Comparison of ENCODE assay signal across 8 cellular contexts in genomic region chr17:45490198-45490597, GRCh38. TPM values are rescaled to one million over a fixed set of nuclear protein-coding genes. Genes with fewer than 3 reads are reported as not detected.
DNase-seq lines count a peak whose midpoint lies in the region; ATAC-seq and TF ChIP-seq lines count a peak whose summit lies in the region.
"Not testable (repeated sequence)": the region's sequence is repeated elsewhere in the genome, so short reads cannot be mapped to it uniquely, and the experiment has no call there.

No MANE protein-coding gene starts in this region.

- not testable (repeated sequence) for H3K79me2 ChIP-seq in mesendoderm (ENCODE audit: control insufficient read depth, insufficient read depth, low read length)

- H3K27me3 ChIP-seq in CD8-positive, alpha-beta memory T cell (ENCODE audit: insufficient read depth, low read length, poor library complexity, severe bottlenecking); Panc1 (ENCODE audit: control insufficient read depth, insufficient read depth, low read length); mesendoderm (ENCODE audit: insufficient read depth, low read length, poor library complexity): not testable (repeated sequence)

- H3K4me1 Mint-ChIP-seq in CD8-positive, alpha-beta memory T cell, result peaks cover 23 to 33% (median 24%) of the 10 kb centered on the region in 3 donors

- POLR2A ChIA-PET in CD8-positive, alpha-beta memory T cell (lab: Charles Lee); Panc1 (lab: Charles Lee): not testable (repeated sequence)

- not testable (repeated sequence) for H2BK120ac ChIP-seq in mesendoderm (ENCODE audit: low read depth, low read length)

- not testable (repeated sequence) for H3K36me3 ChIP-seq in CD8-positive, alpha-beta memory T cell (ENCODE audit: insufficient read depth, low read length); Panc1 (ENCODE audit: control insufficient read depth, insufficient read depth, low read length); mesendoderm (ENCODE audit: control insufficient read depth, insufficient read depth, low read length)

- H3K23ac ChIP-seq in mesendoderm (ENCODE audit: low read length), result not testable (repeated sequence)

- H3K9me3 ChIP-seq in CD8-positive, alpha-beta memory T cell (ENCODE audit: low read length); Panc1 (ENCODE audit: control insufficient read depth, insufficient read depth, low read depth, low read length): not testable (repeated sequence)

- intact Hi-C loops in Panc1 (cut with micrococcal nuclease; ENCODE audit: unreplicated experiment), result not testable (repeated sequence)

- not testable (repeated sequence) for H3K79me1 ChIP-seq in mesendoderm (ENCODE audit: low read length)

- not testable (repeated sequence) for H3K4me1 ChIP-seq in CD8-positive, alpha-beta memory T cell (ENCODE audit: insufficient read depth, low read length); Panc1 (ENCODE audit: control insufficient read depth, insufficient read depth, low read length); mesendoderm (ENCODE audit: control insufficient read depth, low read depth, low read length)

- peak overlapping the region; percentile 85 to 99 (median 89) for H3K4me3 Mint-ChIP-seq in CD8-positive, alpha-beta memory T cell

- H4K5ac ChIP-seq in mesendoderm (ENCODE audit: low read length), result not testable (repeated sequence)

- BruUV-seq in Panc1 (replicated peaks; lab: Mats Ljungman, UMichigan), result not testable (repeated sequence)

- H2BK15ac ChIP-seq in mesendoderm (replicated peaks; ENCODE audit: low read depth), result not testable (repeated sequence)

- H3K4me2 ChIP-seq in mesendoderm (ENCODE audit: low read length), result peak overlapping the region; percentile 29

- H3K18ac ChIP-seq in mesendoderm (ENCODE audit: low read length), result not testable (repeated sequence)

- not testable (repeated sequence) for H4K8ac ChIP-seq in mesendoderm (ENCODE audit: low read depth, low read length)

- not testable (repeated sequence) for H2BK5ac ChIP-seq in mesendoderm (ENCODE audit: low read length)

- peak overlapping the region; percentile 61 for H3K9ac ChIP-seq in mesendoderm (ENCODE audit: low read length)

- not testable (repeated sequence) for H2AK5ac ChIP-seq in mesendoderm (ENCODE audit: low read length)

- DNase-seq in CD8-positive, alpha-beta memory T cell, result peak in 4 of 5 donors; percentile 2 to 46 (median 10)
- DNase-seq in Panc1 (ENCODE audit: low read depth, low spot score); mesendoderm: not testable (repeated sequence)
- peak; percentile 11 for DNase-seq in amniotic epithelial cell (ENCODE audit: low read depth)
- peak; percentile 8 for DNase-seq in fibroblast of pulmonary artery (ENCODE audit: low read depth)
- peak; percentile 41 for DNase-seq in stimulated activated CD8-positive, alpha-beta memory T cell treated with anti-CD3 and anti-CD28 coated beads, Interleukin-4, amount 100 ng/mL, for 48 hours

- peak overlapping the region; percentile 45 for H3K4me3 ChIP-seq in CD8-positive, alpha-beta memory T cell (ENCODE audit: low read length)
- H3K4me3 ChIP-seq in Panc1 (ENCODE audit: low read depth in 2 of 2, low read length in 2 of 2) (peak overlapping the region; percentile 48 to 52), fibroblast of pulmonary artery (replicated peaks; ENCODE audit: low read depth, low read length) (peak overlapping the region; percentile 66)
- H3K4me3 ChIP-seq in mesendoderm (ENCODE audit: low read length), result not testable (repeated sequence)

- H3K4ac ChIP-seq in mesendoderm (ENCODE audit: low read depth, low read length), result not testable (repeated sequence)

- not testable (repeated sequence) for H3K27me3 Mint-ChIP-seq in CD8-positive, alpha-beta memory T cell

- peaks cover 0 to 14% (median 0%) of the 10 kb centered on the region in 3 donors for H3K36me3 Mint-ChIP-seq in CD8-positive, alpha-beta memory T cell

- H3K27ac ChIP-seq in CD8-positive, alpha-beta memory T cell (ENCODE audit: low read depth, low read length), result peak overlapping the region; percentile 54
- not testable (repeated sequence) for H3K27ac ChIP-seq in Panc1 (ENCODE audit: low read length); mesendoderm (ENCODE audit: low read depth, low read length)

- not testable (repeated sequence) for TF ChIP-seq CTCF in Panc1 (IDR thresholded peaks at IDR 0.05); fibroblast of pulmonary artery (IDR thresholded peaks at IDR 0.05; ENCODE audit: low read length, missing control alignments)

- peak overlapping the region; percentile 78 for H3K56ac ChIP-seq in mesendoderm (ENCODE audit: low read length)

- ATAC-seq in GM19455 (IDR thresholded peaks at IDR 0.05; ENCODE audit: unreplicated experiment) (peak; percentile 4), HG03108 (IDR thresholded peaks at IDR 0.05; ENCODE audit: unreplicated experiment) (peak; percentile 11), Panc1 (peak; percentile 83)

- H3K27ac Mint-ChIP-seq in CD8-positive, alpha-beta memory T cell, result peak overlapping the region; percentile 90 to 99 (median 94)

- CTCF ChIA-PET in CD8-positive, alpha-beta memory T cell (lab: Charles Lee); Panc1 (lab: Charles Lee): not testable (repeated sequence)

- in situ Hi-C loops in Panc1 (cut with HindIII; ENCODE audit: low pct_unique_long_range_greater_than_20kb, low sequenced_read_pairs), result not testable (repeated sequence)

- no CpG with 5 or more reads among the region's 30 CpGs for WGBS in mesendoderm (ENCODE audit: extremely low coverage, insufficient coverage, low lambda C conversion rate)

- not testable (repeated sequence) for H3K9me3 Mint-ChIP-seq in CD8-positive, alpha-beta memory T cell

RNA-seq across cellular contexts. Expression of gene PLEKHM1, which starts 0.3 kb away (rescaled TPM):
- total RNA-seq in CD8-positive, alpha-beta memory T cell, result 10 to 100 TPM; 32.0 to 32.4 TPM
- 17.3 TPM for polyA plus RNA-seq in CD8-positive, alpha-beta memory T cell
- 28.5 TPM for total RNA-seq in Panc1 (2021; ENCODE audit: unreplicated experiment)
- polyA plus RNA-seq in Panc1 (2012; ENCODE audit: insufficient read length), result 15.7 TPM
- 6.6 TPM for polyA plus RNA-seq in mesendoderm (2013, experiment 1 of 2)
- polyA plus RNA-seq in mesendoderm (2013, experiment 2 of 2), result 6.2 TPM

RNA-seq across cellular contexts. Expression of gene ARHGAP27, which starts 57.5 kb away (rescaled TPM):
- 10 to 100 TPM; 39.9 to 43.8 TPM for total RNA-seq in CD8-positive, alpha-beta memory T cell
- 32.3 TPM for polyA plus RNA-seq in CD8-positive, alpha-beta memory T cell
- total RNA-seq in Panc1 (2021; ENCODE audit: unreplicated experiment), result 39.2 TPM
- polyA plus RNA-seq in Panc1 (2012; ENCODE audit: insufficient read length), result 41.1 TPM
- polyA plus RNA-seq in mesendoderm (2013, experiment 1 of 2), result 3.5 TPM
- 3.7 TPM for polyA plus RNA-seq in mesendoderm (2013, experiment 2 of 2)

Comparison
In these comparisons a context has a peak if more than half of its experiments do, and no peak if none do; other contexts are left out.
1. ATAC-seq: peak in every context shown above with its lines; median percentile 83 in Panc1; 11 in HG03108; 4 in GM19455.